27 cellular contexts compared by ENCODE assay signal in genomic region chr12:22893878-22894277, GRCh38.
"Had no signal": no experiment of that assay in that cellular context is flagged by ENCODE, and none has a peak within 500 bp of the region (broad histone marks: within the 10 kb centered on the region; RNA-seq: fewer than 3 reads in every experiment).

No MANE protein-coding gene starts in this region.

- H3K4me1 ChIP-seq: esophagus muscularis mucosa, gastrocnemius medialis had no signal

- H3K4me3 ChIP-seq: coronary artery, dorsolateral prefrontal cortex, esophagus muscularis mucosa, gastrocnemius medialis had no signal

- H3K27ac ChIP-seq: brain microvascular endothelial cell, coronary artery, dorsolateral prefrontal cortex, esophagus muscularis mucosa, foreskin keratinocyte, gastrocnemius medialis, WERI-Rb-1 had no signal

- H3K9me3 ChIP-seq: gastrocnemius medialis had no signal

- H3K36me3 ChIP-seq: brain microvascular endothelial cell, esophagus muscularis mucosa, gastrocnemius medialis, WERI-Rb-1 had no signal

- ATAC-seq: activated CD4-positive, CD25-positive, alpha-beta regulatory T cell treated with anti-CD3 and anti-CD28 coated beads, Interleukin-2, amount 50 U/mL, for 24 hours; activated CD8-positive, alpha-beta T cell treated with anti-CD3 and anti-CD28 coated beads for 36 hours; activated T-cell treated with anti-CD3 and anti-CD28 coated beads, Interleukin-2, amount 50 U/mL, for 4 hours; activated T-helper 17 cell treated with anti-CD3 and anti-CD28 coated beads, Interleukin-2, amount 50 U/mL, for 72 hours; foreskin keratinocyte; gastrocnemius medialis; T-cell had no signal

- H3K27me3 ChIP-seq: brain microvascular endothelial cell, dorsolateral prefrontal cortex, esophagus muscularis mucosa, foreskin keratinocyte, gastrocnemius medialis had no signal

- DNase-seq: activated B cell treated with CpG ODN at 0.5 μM for 24 hours; activated CD4-positive, alpha-beta T cell treated with anti-CD3 and anti-CD28 coated beads for 48 hours; activated CD4-positive, alpha-beta T cell treated with anti-CD3 and anti-CD28 coated beads, Interleukin-2, amount 50 U/mL, for 1 hour; activated CD4-positive, alpha-beta T cell treated with anti-CD3 and anti-CD28 coated beads, Interleukin-2, amount 50 U/mL, for 48 hours; activated CD8-positive, alpha-beta memory T cell treated with anti-CD3 and anti-CD28 coated beads for 24 hours; activated CD8-positive, alpha-beta T cell treated with anti-CD3 and anti-CD28 coated beads for 36 hours; activated effector memory CD4-positive, alpha-beta T cell treated with Interleukin-2 at 50 U/mL for 16 hours; activated gamma-delta T cell treated with Interleukin-2 at 50 U/mL for 16 hours; activated naive CD4-positive, alpha-beta T cell treated with anti-CD3 and anti-CD28 coated beads, Interleukin-2, amount 50 U/mL, for 16 hours; activated naive CD4-positive, alpha-beta T cell treated with Interleukin-2 at 50 U/mL for 16 hours; activated T-cell treated with anti-CD3 and anti-CD28 coated beads, Interleukin-2, amount 50 U/mL, for 4 hours; amniotic stem cell; anterior cingulate cortex; brain microvascular endothelial cell; dorsolateral prefrontal cortex; effector memory CD4-positive, alpha-beta T cell; erythroblast; foreskin keratinocyte; gastrocnemius medialis; glutamatergic neuron; T-cell; T1000; WERI-Rb-1 had no signal
